19 cellular contexts compared by ENCODE assay signal in the genomic region with DNA sequence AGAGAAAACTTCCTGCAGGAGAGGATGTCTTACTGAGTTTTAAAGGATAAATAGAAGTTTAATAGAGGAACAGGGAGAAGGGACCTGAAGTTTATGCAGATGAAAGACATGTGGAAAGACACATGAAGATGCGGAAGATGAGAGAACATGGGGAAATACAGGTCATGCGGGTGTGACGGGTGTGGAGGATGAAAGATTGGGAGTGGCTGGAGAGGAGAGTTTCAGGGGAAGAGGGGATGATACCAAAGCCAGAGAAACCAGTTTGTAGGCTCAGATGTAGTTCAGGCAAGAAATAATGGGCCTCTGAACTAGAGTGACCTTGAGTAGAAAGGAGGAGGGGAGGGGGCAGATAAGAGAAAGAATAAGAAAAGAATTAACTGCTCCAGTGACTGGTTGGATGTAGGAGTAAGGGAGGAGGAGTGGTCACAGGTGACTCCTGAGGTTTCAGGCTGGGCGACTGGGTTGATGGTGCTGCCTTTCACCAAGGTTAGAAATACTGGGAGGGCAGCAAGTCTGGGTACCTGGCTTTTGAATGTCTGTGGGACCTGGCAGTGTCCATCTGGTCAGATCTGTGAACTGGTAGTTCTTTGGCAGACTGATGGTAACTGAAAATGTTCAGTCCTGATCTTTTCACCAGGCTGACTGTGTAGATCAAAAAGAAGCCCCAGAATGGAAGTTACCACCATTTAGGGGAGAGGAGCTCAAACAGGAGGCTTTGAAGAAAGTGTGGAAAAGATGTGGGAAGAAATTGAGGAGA.
DNase-seq lines count a peak whose midpoint lies in the region; ATAC-seq and TF ChIP-seq lines count a peak whose summit lies in the region.
"Had no signal": no experiment of that assay in that cellular context is flagged by ENCODE, and none has a peak within 500 bp of the region (broad histone marks: within the 10 kb centered on the region; RNA-seq: fewer than 3 reads in every experiment).

No MANE protein-coding gene starts in this region.

- ATAC-seq in HG02885 (IDR thresholded peaks at IDR 0.05; ENCODE audit: poor library complexity, unreplicated experiment) = no peak

- H3K27ac ChIP-seq in HEK293 (ENCODE audit: extremely low read depth, low read depth, low read length) (no peak overlapping the region), esophagus (ENCODE audit: low read depth in 2 of 2, low read length in 1 of 2) (peak overlapping the region; percentile 64 to 87)
- H3K27ac ChIP-seq: Peyer's patch, testis had no signal

- H3K4me3 Mint-ChIP-seq in T-helper 1 cell treated with Interleukin-12 subunit alpha and Interleukin-12 subunit beta and Interleukin-4 antibody, amounts not matched to agents 30 μg/mL and 1 μg/mL, for 36 hours = peak overlapping the region; percentile 60
- H3K4me3 Mint-ChIP-seq in progenitor cell of endocrine pancreas (ENCODE audit: low read depth) = no peak overlapping the region

- no peaks in the 10 kb centered on the region for H3K9me3 Mint-ChIP-seq in T-helper 1 cell treated with Interleukin-12 subunit alpha and Interleukin-12 subunit beta and Interleukin-4 antibody, amounts not matched to agents 30 μg/mL and 1 μg/mL, for 36 hours
- no peaks in the 10 kb centered on the region for H3K9me3 Mint-ChIP-seq in progenitor cell of endocrine pancreas (ENCODE audit: low read depth)

- DNase-seq in T-helper 1 cell (no peak), progenitor cell of endocrine pancreas (ENCODE audit: low spot score, unreplicated experiment) (no peak), UCSD-AML1 (lab: John Stamatoyannopoulos, UW; ENCODE audit: unreplicated experiment) (no peak), RKO (ENCODE audit: low spot score) (no peak)
- DNase-seq: 8988T; amniotic stem cell; cerebellar nuclear complex; DMS79; HCEC 1CT; NCI-H1105; NCI-H748 treated with DMSO at 0.1 percent for 48 hours; Peyer's patch; SK-N-SH; stimulated activated CD4-positive, alpha-beta T cell treated with anti-CD3 and anti-CD28 coated beads, Interleukin-2, amount 100 ng/mL, for 48 hours; testis had no signal

- POLR2A ChIA-PET in HEK293 (lab: Yijun Ruan, JAX) = interaction anchor here (0.5 kb wide), 1 partner anchor 15 kb away, joined by 3 read pairs; no protein-coding TSS in a partner anchor

- CTCF ChIA-PET in HEK293 (lab: Yijun Ruan, JAX) = no interaction called here

- H3K4me1 ChIP-seq in HEK293 (ENCODE audit: control insufficient read depth, insufficient read depth, low read length) (peaks cover 9% of the 10 kb centered on the region), esophagus (ENCODE audit: control insufficient read depth in 2 of 2, insufficient read depth in 2 of 2, low read length in 1 of 2) (peaks cover 0 to 5% of the 10 kb centered on the region in 2 donors)
- H3K4me1 ChIP-seq: testis had no signal

- no peaks in the 10 kb centered on the region for H3K27me3 ChIP-seq in esophagus (ENCODE audit: control insufficient read depth in 1 of 2, insufficient read depth in 2 of 2, low read length in 2 of 2)
- H3K27me3 ChIP-seq: Peyer's patch, testis had no signal

- H3K36me3 ChIP-seq in HEK293 (ENCODE audit: control insufficient read depth in 2 of 2, insufficient read depth in 1 of 2, low read length in 2 of 2) (peaks cover 0 to 4% of the 10 kb centered on the region in 2 experiments; a peak in 1 of 3 replicates), esophagus (ENCODE audit: control insufficient read depth in 2 of 2, insufficient read depth in 2 of 2, low read length in 1 of 2) (peaks cover 0 to 2% of the 10 kb centered on the region in 2 donors)

- 64 to 75% methylated on average over 4 of the region's 4 CpGs for WGBS in esophagus, 2 donors

- no peak overlapping the region for H3K4me3 ChIP-seq in HEK293 (ENCODE audit: low read depth, low read length)
- H3K4me3 ChIP-seq in esophagus (ENCODE audit: low read depth in 1 of 2, low read length in 2 of 2) = no peak overlapping the region
- H3K4me3 ChIP-seq: Peyer's patch, testis had no signal

- peak overlapping the region; percentile 59 for H3K27ac Mint-ChIP-seq in T-helper 1 cell treated with Interleukin-12 subunit alpha and Interleukin-12 subunit beta and Interleukin-4 antibody, amounts not matched to agents 30 μg/mL and 1 μg/mL, for 36 hours
- H3K27ac Mint-ChIP-seq in progenitor cell of endocrine pancreas = peak overlapping the region; percentile 78

- H3K36me3 Mint-ChIP-seq in T-helper 1 cell treated with Interleukin-12 subunit alpha and Interleukin-12 subunit beta and Interleukin-4 antibody, amounts not matched to agents 30 μg/mL and 1 μg/mL, for 36 hours (ENCODE audit: low read depth) = peaks cover 16% of the 10 kb centered on the region
- peaks cover 6% of the 10 kb centered on the region for H3K36me3 Mint-ChIP-seq in progenitor cell of endocrine pancreas (ENCODE audit: insufficient read depth)

- H3K9me3 ChIP-seq in HEK293 (ENCODE audit: control insufficient read depth, insufficient read depth, low read depth, low read length) (no peaks in the 10 kb centered on the region), esophagus (ENCODE audit: control insufficient read depth in 2 of 2, insufficient read depth in 1 of 2, low read depth in 1 of 2, low read length in 1 of 2) (no peaks in the 10 kb centered on the region)
- H3K9me3 ChIP-seq: Peyer's patch, SK-N-SH, testis had no signal

- no peaks in the 10 kb centered on the region for H3K27me3 Mint-ChIP-seq in T-helper 1 cell treated with Interleukin-12 subunit alpha and Interleukin-12 subunit beta and Interleukin-4 antibody, amounts not matched to agents 30 μg/mL and 1 μg/mL, for 36 hours (ENCODE audit: low read depth)
- no peaks in the 10 kb centered on the region for H3K27me3 Mint-ChIP-seq in progenitor cell of endocrine pancreas

- H3K4me1 Mint-ChIP-seq in T-helper 1 cell treated with Interleukin-12 subunit alpha and Interleukin-12 subunit beta and Interleukin-4 antibody, amounts not matched to agents 30 μg/mL and 1 μg/mL, for 36 hours (ENCODE audit: low read depth) = peaks cover 21% of the 10 kb centered on the region
- peaks cover 17% of the 10 kb centered on the region for H3K4me1 Mint-ChIP-seq in progenitor cell of endocrine pancreas (ENCODE audit: low read depth)

- no peak for TF ChIP-seq CTCF in HEK293 (tag by site-specific recombination; IDR thresholded peaks at IDR 0.05)
- TF ChIP-seq CTCF in progenitor cell of endocrine pancreas (IDR thresholded peaks at IDR 0.05; ENCODE audit: unreplicated experiment) = no peak

TF ChIP-seq in HEK293, 187 proteins besides CTCF, POLR2A, EP300 and RAD21:
- TF ChIP-seq ZNF155 (tag by site-specific recombination; IDR thresholded peaks at IDR 0.05) = no peak
- TF ChIP-seq KLF1 (tag by site-specific recombination; IDR thresholded peaks at IDR 0.05) = peak; percentile 28; the same call in 1 of the 2 replicates
